ENCODE assay signal across 19 cellular contexts in the genomic region with DNA sequence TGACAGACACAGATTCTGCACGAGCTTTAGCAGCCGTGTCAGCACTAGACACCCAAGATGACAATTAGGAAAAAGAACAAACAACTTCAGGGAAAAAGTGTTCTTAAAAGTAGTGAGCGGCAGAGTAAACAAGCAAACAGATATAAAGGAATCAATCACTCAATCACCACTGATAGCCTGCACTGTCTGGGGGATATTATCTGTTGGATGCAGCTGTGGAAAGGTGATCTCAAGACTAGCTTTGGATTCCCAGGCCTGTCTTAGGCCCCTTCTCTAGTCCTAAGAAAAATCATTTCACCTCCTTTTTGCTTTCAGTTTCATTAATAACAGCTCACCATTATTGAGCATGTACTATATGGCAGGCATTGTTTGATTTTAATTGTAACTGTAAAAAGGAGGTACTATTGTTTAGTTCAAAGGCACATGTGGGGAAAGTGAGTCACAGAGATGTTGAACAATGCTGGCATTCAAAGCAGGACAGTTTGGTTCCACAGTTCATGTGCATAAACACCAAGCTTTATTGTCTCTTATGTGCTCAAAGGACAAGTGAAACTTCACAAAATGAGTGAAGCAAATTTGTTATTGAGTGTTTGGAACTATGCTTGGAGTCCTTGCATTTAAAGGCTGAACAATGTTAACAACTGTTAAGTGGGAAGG.
"Had no signal": no experiment of that assay in that cellular context is flagged by ENCODE, and none has a peak within 500 bp of the region (broad histone marks: within the 10 kb centered on the region; RNA-seq: fewer than 3 reads in every experiment).

No MANE protein-coding gene starts in this region.

- DNase-seq: activated CD4-positive, alpha-beta T cell treated with anti-CD3 and anti-CD28 coated beads, Interleukin-2, amount 10 ng/mL, durations not matched to agents 7 days and 5 days; activated CD8-positive, alpha-beta T cell treated with anti-CD3 and anti-CD28 coated beads, Interleukin-2, amount 10 ng/mL, durations not matched to agents 7 days and 5 days; activated naive CD4-positive, alpha-beta T cell treated with anti-CD3 and anti-CD28 coated beads for 36 hours; activated naive CD8-positive, alpha-beta T cell treated with anti-CD3 and anti-CD28 coated beads, Interleukin-2, amount 50 U/mL, for 24 hours; activated T-cell treated with anti-CD3 and anti-CD28 coated beads, Interleukin-2, amount 50 U/mL, for 4 hours; caudate nucleus; endodermal cell; left ventricle myocardium superior; mesendoderm; naive thymus-derived CD8-positive, alpha-beta T cell; pancreas; sigmoid colon; stimulated activated CD4-positive, alpha-beta T cell treated with anti-CD3 and anti-CD28 coated beads, Interleukin-4, amount 100 ng/mL, for 24 hours; stomach; T-helper 1 cell; T1000; testis; upper lobe of right lung had no signal

- H3K27me3 ChIP-seq: gastroesophageal sphincter, pancreas, sigmoid colon, stomach, testis, upper lobe of right lung had no signal

- H3K4me1 ChIP-seq: gastroesophageal sphincter, pancreas, sigmoid colon, stomach, upper lobe of right lung had no signal

- H3K36me3 ChIP-seq: gastroesophageal sphincter, pancreas, sigmoid colon, stomach, upper lobe of right lung had no signal

- H3K27ac ChIP-seq: gastroesophageal sphincter, pancreas, sigmoid colon, stomach, testis, upper lobe of right lung had no signal

- H3K4me3 ChIP-seq: gastroesophageal sphincter, pancreas, sigmoid colon, stomach, testis, upper lobe of right lung had no signal
